10 cellular contexts compared by ENCODE assay signal in the genomic region with DNA sequence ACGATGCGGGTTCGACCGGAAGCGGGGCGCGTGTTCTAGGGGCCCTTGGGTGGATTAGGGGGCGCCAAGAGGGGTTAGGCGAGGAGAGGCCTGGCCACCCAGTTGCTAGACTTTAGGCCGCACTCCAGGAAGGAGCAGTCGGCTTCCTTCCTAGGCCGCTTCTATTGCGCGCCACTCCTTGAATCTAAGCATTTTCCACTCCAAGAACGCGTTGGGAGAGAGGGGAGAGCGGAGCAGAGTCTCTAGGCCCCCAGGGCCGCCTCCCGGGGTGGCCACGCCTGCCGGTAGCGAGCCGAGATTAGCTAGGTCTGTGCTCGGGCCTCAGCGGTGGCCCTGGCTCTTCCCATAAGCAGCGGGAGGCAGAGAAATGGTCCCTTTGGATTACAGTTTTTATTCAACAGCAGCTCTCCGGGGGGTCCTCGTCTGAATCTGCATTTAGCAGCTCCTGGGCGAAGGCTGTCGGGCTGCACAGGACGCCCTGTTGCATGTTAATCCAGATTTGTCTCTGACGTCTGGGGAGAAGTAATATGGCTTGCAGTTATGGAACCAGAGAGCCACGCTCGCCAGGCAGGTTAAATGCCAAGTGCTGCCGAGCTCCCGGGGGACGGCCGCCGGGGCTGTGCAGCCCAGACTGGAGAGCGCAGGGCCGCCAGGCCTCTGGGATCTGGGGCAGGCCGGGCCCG. TPM values are rescaled to one million over a fixed set of nuclear protein-coding genes. Genes with fewer than 3 reads are reported as not detected.
DNase-seq lines count a peak whose midpoint lies in the region; ATAC-seq and TF ChIP-seq lines count a peak whose summit lies in the region.
"Had no signal": no experiment of that assay in that cellular context is flagged by ENCODE, and none has a peak within 500 bp of the region (broad histone marks: within the 10 kb centered on the region; RNA-seq: fewer than 3 reads in every experiment).

No MANE protein-coding gene starts in this region.

- peaks cover 11% of the 10 kb centered on the region for H3K36me3 Mint-ChIP-seq in neural crest cell (ENCODE audit: low read depth)

- CTCF ChIA-PET in AG04449 (lab: Yijun Ruan, JAX), result interaction anchor here (1.1 to 2.1 kb wide), 3 partner anchors 14 to 129 kb away, joined by 3 to 10 read pairs (median 3); no protein-coding TSS in a partner anchor

- peaks cover 57% of the 10 kb centered on the region for H3K4me1 Mint-ChIP-seq in neural crest cell

- ATAC-seq in Right ventricle myocardium superior (ENCODE audit: poor library complexity), result peak; percentile 60

- peak overlapping the region; percentile 77 for H3K4me3 Mint-ChIP-seq in neural crest cell

- DNase-seq in AG04449 (ENCODE audit: low read depth, low spot score), result no peak
- DNase-seq in UCSD-AML1 (lab: John Stamatoyannopoulos, UW; ENCODE audit: unreplicated experiment), result peak; percentile 82
- peak; percentile 71 for DNase-seq in Right ventricle myocardium superior
- DNase-seq in neural crest cell (ENCODE audit: low read depth, low spot score), result no peak
- no peak for DNase-seq in NCI-H1048 (lab: John Stamatoyannopoulos, UW)
- no peak for DNase-seq in stimulated activated CD4-positive, alpha-beta T cell treated with anti-CD3 and anti-CD28 coated beads, Interleukin-15, amount 100 ng/mL, for 24 hours
- no peak for DNase-seq in NK-92 treated with Interleukin-12 subunit alpha and Interleukin-12 subunit beta, amount 100 ng/mL, for 24 hours (lab: John Stamatoyannopoulos, UW)
- no peak for DNase-seq in activated gamma-delta T cell (lab: John Stamatoyannopoulos, UW)
- DNase-seq: activated CD4-positive, alpha-beta T cell treated with anti-CD3 and anti-CD28 coated beads, Interleukin-2, amount 50 U/mL, for 1 hour; NCI-H82 had no signal

- intact Hi-C loops in Right ventricle myocardium superior (cut with DNase I), result loop anchor here (5.0 kb wide), 1 partner anchor 46 kb away; no protein-coding TSS in a partner anchor

- peak overlapping the region; percentile 53 for H3K4me3 ChIP-seq in AG04449 (ENCODE audit: low read depth, low read length)

- H3K27me3 Mint-ChIP-seq in neural crest cell (ENCODE audit: low read depth), result peaks cover 61% of the 10 kb centered on the region

- peak overlapping the region; percentile 79 for H3K27ac Mint-ChIP-seq in neural crest cell (ENCODE audit: unreplicated experiment)

- POLR2A ChIA-PET in AG04449 (lab: Yijun Ruan, JAX), result interaction anchor here (1.3 to 5.8 kb wide), 3 partner anchors 9 to 417 kb away, joined by 3 to 55 read pairs (median 14); partner anchors contain the start of gene MEIS1

- no peak for TF ChIP-seq CTCF in AG04449 (IDR thresholded peaks at IDR 0.05; ENCODE audit: insufficient read depth, low read length, missing control alignments)
- peak; percentile 14 for TF ChIP-seq CTCF in neural crest cell (conservative IDR thresholded peaks at IDR 0.05)

- no peaks in the 10 kb centered on the region for H3K9me3 Mint-ChIP-seq in neural crest cell

RNA-seq across cellular contexts. Expression of gene MEIS1, which starts 11.4 kb away (rescaled TPM):
- total RNA-seq in Right ventricle myocardium superior, result 41.7 TPM
- 101 and 107 TPM in 2 replicates for total RNA-seq in neural crest cell

Comparison
In these comparisons a context has a peak if more than half of its experiments do, and no peak if none do; other contexts are left out.
1. DNase-seq: peak in UCSD-AML1 (single experiment) and Right ventricle myocardium superior (single experiment); none in AG04449 (single experiment), neural crest cell (single experiment), NCI-H1048 (single experiment), stimulated activated CD4-positive, alpha-beta T cell treated with anti-CD3 and anti-CD28 coated beads, Interleukin-15, amount 100 ng/mL, for 24 hours (single experiment), NK-92 treated with Interleukin-12 subunit alpha and Interleukin-12 subunit beta, amount 100 ng/mL, for 24 hours (single experiment) and activated gamma-delta T cell (single experiment).